8 cellular contexts compared by ENCODE assay signal in genomic region chr12:31682136-31682962, GRCh38. TPM values are rescaled to one million over a fixed set of nuclear protein-coding genes. Genes with fewer than 3 reads are reported as not detected.
A peak's percentile ranks its signal among the peaks of the same experiment; 100 is the strongest.
DNase-seq lines count a peak whose midpoint lies in the region; ATAC-seq, FAIRE-seq and TF ChIP-seq lines count a peak whose summit lies in the region.

No MANE protein-coding gene starts in this region.

- no TSS peak for BruUV-seq in HepG2 (replicated peaks; lab: Mats Ljungman, UMichigan)

- peaks cover 39% of the 10 kb centered on the region for H3K36me3 Mint-ChIP-seq in activated B cell treated with CpG ODN at 0.5 μM for 24 hours (ENCODE audit: low read depth)

- in situ Hi-C loops in HepG2 (cut with HindIII; ENCODE audit: extremely low pct_ligation_motif_present, low pct_unique_long_range_greater_than_20kb) = no loop called here

- H3K27me3 ChIP-seq in HepG2 (ENCODE audit: control insufficient read depth in 1 of 2, insufficient read depth in 2 of 2, low read length in 2 of 2) = no peaks in the 10 kb centered on the region

- peak; percentile 13 for TF ChIP-seq CTCF in activated B cell treated with CpG ODN at 0.5 μM for 24 hours (IDR thresholded peaks at IDR 0.05)
- TF ChIP-seq CTCF in HepG2 (CRISPR knock-in tag; IDR thresholded peaks at IDR 0.05) = peak; percentile 90

- CTCF ChIA-PET in activated B cell treated with CpG ODN at 0.5 μM for 24 hours (lab: Charles Lee) (interaction anchor here (0.6 to 3.4 kb wide), 15 partner anchors 20 to 630 kb away, joined by 3 to 15 read pairs (median 3); partner anchors contain the start of genes AMN1 and ETFBKMT), HepG2 (lab: Yijun Ruan, JAX; ENCODE audit: low intra/inter-chr PET ratio, low total read pairs) (interaction anchor here (1.1 to 1.6 kb wide), 5 partner anchors 29 to 630 kb away, joined by 4 to 7 read pairs (median 5); no protein-coding TSS in a partner anchor)

- ATAC-seq in HG03378 (IDR thresholded peaks at IDR 0.05; ENCODE audit: unreplicated experiment) (peak; percentile 78), activated B cell treated with CpG ODN at 0.5 μM for 24 hours (ENCODE audit: low read depth) (peak; percentile 79), HepG2 (peak; percentile 92)

- H3K4me1 ChIP-seq in HepG2 (ENCODE audit: insufficient read depth, low read length) = no peaks in the 10 kb centered on the region

- no peak for TF ChIP-seq POLR2A in HepG2 (IDR thresholded peaks at IDR 0.05; ENCODE audit: insufficient read depth in 1 of 2, low read depth in 2 of 2, low read length in 2 of 2)

- H3K4me1 Mint-ChIP-seq in activated B cell treated with CpG ODN at 0.5 μM for 24 hours = peaks cover 38% of the 10 kb centered on the region

- H3K4me2 ChIP-seq in HepG2 (ENCODE audit: low read depth, low read length) = no peak overlapping the region

- H3K27ac Mint-ChIP-seq in activated B cell treated with CpG ODN at 0.5 μM for 24 hours = peak overlapping the region; percentile 91

- H3K36me3 ChIP-seq in HepG2 (replicated peaks in 1 of 2; ENCODE audit: control insufficient read depth in 1 of 2, insufficient read depth in 2 of 2, low read length in 2 of 2) = no peaks in the 10 kb centered on the region

- H3K9me3 ChIP-seq in HepG2 (ENCODE audit: low read length) = no peaks in the 10 kb centered on the region; the same call in 1 of the 2 replicates

- H3K9me3 Mint-ChIP-seq in activated B cell treated with CpG ODN at 0.5 μM for 24 hours = peaks cover 4% of the 10 kb centered on the region

- no peaks in the 10 kb centered on the region for H3K27me3 Mint-ChIP-seq in activated B cell treated with CpG ODN at 0.5 μM for 24 hours

- no peak overlapping the region for H3K27ac ChIP-seq in HepG2 (ENCODE audit: extremely low read length, insufficient read depth, low read length)

- DNase-seq in Ammon's horn (ENCODE audit: low spot score) = peak; percentile 55
- DNase-seq in GM19238 (ENCODE audit: insufficient read length, low spot score) = peak; percentile 49
- peak; percentile 73 for DNase-seq in NCI-H345 (lab: John Stamatoyannopoulos, UW)
- DNase-seq in activated B cell treated with CpG ODN at 0.5 μM for 24 hours = peak; percentile 37
- peak; percentile 64 for DNase-seq in central memory CD4-positive, alpha-beta T cell
- peak; percentile 81 for DNase-seq in HepG2 (ENCODE audit: low spot score)
- peak; percentile 14 to 54 for DNase-seq in stimulated activated CD8-positive, alpha-beta memory T cell treated with anti-CD3 and anti-CD28 coated beads, Interleukin-15, amount 100 ng/mL, for 4 hours (ENCODE audit: low read depth in 2 of 2)

- peak; percentile 90 for FAIRE-seq in HepG2 (lab: Jason Lieb, UNC)

- WGBS in HepG2 (ENCODE audit: low lambda C conversion rate) = 26% methylated on average over 10 of the region's 10 CpGs

- no peak overlapping the region for H3K4me3 ChIP-seq in HepG2 (replicated peaks in 1 of 3; ENCODE audit: insufficient read depth in 1 of 3, low read depth in 2 of 3, low read length in 3 of 3)

- H3K79me2 ChIP-seq in HepG2 (ENCODE audit: insufficient read depth, low read length) = no peaks in the 10 kb centered on the region

- H4K20me1 ChIP-seq in HepG2 (ENCODE audit: insufficient read depth, low read length) = no peaks in the 10 kb centered on the region

- no peak for TF ChIP-seq EP300 in HepG2 (IDR thresholded peaks at IDR 0.05; ENCODE audit: low read depth in 2 of 2, low read length in 2 of 2)
- no peak for TF ChIP-seq EP300 in HepG2 (CRISPR knock-in tag; IDR thresholded peaks at IDR 0.05; ENCODE audit: borderline replicate concordance)

- peak overlapping the region; percentile 64 for H3K4me3 Mint-ChIP-seq in activated B cell treated with CpG ODN at 0.5 μM for 24 hours

- no peak overlapping the region for H3K9ac ChIP-seq in HepG2 (ENCODE audit: insufficient read depth, low read depth, low read length)

- POLR2A ChIA-PET in activated B cell treated with CpG ODN at 0.5 μM for 24 hours (lab: Charles Lee) = interaction anchor here (0.6 to 3.7 kb wide), 31 partner anchors 33 to 592 kb away, joined by 3 to 25 read pairs (median 4); partner anchors contain the start of genes AMN1 and RESF1
- POLR2A ChIA-PET in HepG2 (lab: Yijun Ruan, JAX) = no interaction called here

- intact Hi-C loops in activated B cell treated with CpG ODN at 0.5 μM for 24 hours (cut with micrococcal nuclease) (loop anchor here (1.0 to 10.0 kb wide), 11 partner anchors 23 to 630 kb away; partner anchors contain the start of genes AMN1, BICD1, ETFBKMT and RESF1), HepG2 (cut with micrococcal nuclease; ENCODE audit: unreplicated experiment) (loop anchor here (1.0 to 5.0 kb wide), 4 partner anchors 235 to 620 kb away; partner anchors contain the start of gene RESF1)

- H2AFZ ChIP-seq in HepG2 (ENCODE audit: low read length) = no peak overlapping the region

- peak; percentile 95 for TF ChIP-seq RAD21 in HepG2 (CRISPR knock-in tag; IDR thresholded peaks at IDR 0.05)

TF ChIP-seq in HepG2, 621 proteins besides CTCF, POLR2A, EP300 and RAD21 (continues in another document):
- TF ChIP-seq ZNF354B (CRISPR knock-in tag; IDR thresholded peaks at IDR 0.05) = no peak
- TF ChIP-seq FOXK2 (IDR thresholded peaks at IDR 0.05) = no peak
- no peak for TF ChIP-seq ZNF563 (CRISPR knock-in tag; IDR thresholded peaks at IDR 0.05)
- TF ChIP-seq SMAD9 (CRISPR knock-in tag; IDR thresholded peaks at IDR 0.05) = no peak
- peak; percentile 76; the same call in 1 of the 2 replicates for TF ChIP-seq TGIF2 (CRISPR knock-in tag; IDR thresholded peaks at IDR 0.05)
- no peak for TF ChIP-seq NR3C1 (CRISPR knock-in tag; IDR thresholded peaks at IDR 0.05)
- peak; percentile 57 for TF ChIP-seq SAP130 (CRISPR knock-in tag; IDR thresholded peaks at IDR 0.05; ENCODE audit: low read depth)
- TF ChIP-seq JUND (CRISPR knock-in tag; IDR thresholded peaks at IDR 0.05) = no peak
- no peak for TF ChIP-seq ISL2 (CRISPR knock-in tag; IDR thresholded peaks at IDR 0.05)
- TF ChIP-seq ZNF205 (CRISPR knock-in tag; IDR thresholded peaks at IDR 0.05) = no peak
- TF ChIP-seq ELF1 (CRISPR knock-in tag; IDR thresholded peaks at IDR 0.05) = peak; percentile 17; the same call in 1 of the 2 replicates
- no peak for TF ChIP-seq ZNF7 (CRISPR knock-in tag; IDR thresholded peaks at IDR 0.05)
- no peak for TF ChIP-seq ZNF570 (CRISPR knock-in tag; IDR thresholded peaks at IDR 0.05; ENCODE audit: borderline replicate concordance)
- no peak for TF ChIP-seq MEIS1 (CRISPR knock-in tag; IDR thresholded peaks at IDR 0.05; ENCODE audit: borderline replicate concordance)
- TF ChIP-seq ARID2 (CRISPR knock-in tag; IDR thresholded peaks at IDR 0.05; ENCODE audit: borderline replicate concordance) = no peak

RNA-seq across cellular contexts. Expression of gene ETFBKMT, which starts 22.9 kb away (rescaled TPM):
- total RNA-seq in activated B cell treated with CpG ODN at 0.5 μM for 24 hours (0.91 and 2.0 TPM in 2 replicates), HepG2 (2016; rRNA removed; fragmentation: Illumina TruSeq; extraction: Trizol) (0.93 and 1.1 TPM in 2 replicates)
- total RNA-seq in HepG2 (2016; cell fraction: cytosol; rRNA removed; fragmentation: Illumina TruSeq; extraction: Trizol; ENCODE audit: low read depth) = 0.30 and 0.44 TPM in 2 replicates
- 0.71 and 0.73 TPM in 2 replicates for total RNA-seq in HepG2 (2016; cell fraction: insoluble cytoplasmic fraction; rRNA removed; fragmentation: Illumina TruSeq; extraction: Trizol)
- 0.56 and 1.1 TPM in 2 replicates for total RNA-seq in HepG2 (2016; cell fraction: membrane; rRNA removed; fragmentation: Illumina TruSeq; extraction: Trizol)
- total RNA-seq in HepG2 (2016; cell fraction: nucleus; rRNA removed; fragmentation: Illumina TruSeq; extraction: Trizol) = 0.31 and 0.97 TPM in 2 replicates
- polyA plus RNA-seq in HepG2 (2011; rRNA removed) = 0.29 and 0.62 TPM in 2 replicates
- polyA plus RNA-seq in HepG2 (2011; cell fraction: cytosol; rRNA removed) = 0.21 and 0.33 TPM in 2 replicates
- 0.23 and 0.28 TPM in 2 replicates for polyA plus RNA-seq in HepG2 (2011; cell fraction: nucleus; rRNA removed)
- polyA plus RNA-seq in HepG2 (2012) = 0.71 and 1.0 TPM in 2 replicates
- 0.20 and 0.35 TPM in 2 replicates for polyA plus RNA-seq in HepG2 (2016; cell fraction: cytosol; fragmentation: Illumina TruSeq; extraction: Trizol; ENCODE audit: low read depth)
- 0.68 and 0.74 TPM in 2 replicates for polyA plus RNA-seq in HepG2 (2016; cell fraction: insoluble cytoplasmic fraction; fragmentation: Illumina TruSeq; extraction: Trizol; ENCODE audit: low read depth)
- 0.41 and 0.48 TPM in 2 replicates for polyA plus RNA-seq in HepG2 (2016; cell fraction: membrane; fragmentation: Illumina TruSeq; extraction: Trizol; ENCODE audit: low read depth)
- polyA plus RNA-seq in HepG2 (2016; cell fraction: nucleus; fragmentation: Illumina TruSeq; extraction: Trizol; ENCODE audit: insufficient read depth, low read depth) = 0.51 and 0.63 TPM in 2 replicates
- 0.10 and 0.19 TPM in 2 replicates for polyA minus RNA-seq in HepG2 (2011; rRNA and poly(A)+ RNA removed; ENCODE audit: low replicate concordance)
- 0.69 TPM in 1 of 2 replicates, not detected in the other for polyA minus RNA-seq in HepG2 (2011; cell fraction: cytosol; rRNA and poly(A)+ RNA removed)
- polyA minus RNA-seq in HepG2 (2011; cell fraction: nucleus; rRNA and poly(A)+ RNA removed) = 0.64 and 1.1 TPM in 2 replicates

RNA-seq across cellular contexts. Expression of gene AMN1, which starts 46.5 kb away (rescaled TPM):
- 13.7 and 15.5 TPM in 2 replicates for total RNA-seq in activated B cell treated with CpG ODN at 0.5 μM for 24 hours
- 7.5 and 11.3 TPM in 2 replicates for total RNA-seq in HepG2 (2016; rRNA removed; fragmentation: Illumina TruSeq; extraction: Trizol)
- total RNA-seq in HepG2 (2016; cell fraction: cytosol; rRNA removed; fragmentation: Illumina TruSeq; extraction: Trizol; ENCODE audit: low read depth) = 7.7 and 9.1 TPM in 2 replicates
- total RNA-seq in HepG2 (2016; cell fraction: insoluble cytoplasmic fraction; rRNA removed; fragmentation: Illumina TruSeq; extraction: Trizol) = 8.3 and 9.6 TPM in 2 replicates
- 8.9 and 9.0 TPM in 2 replicates for total RNA-seq in HepG2 (2016; cell fraction: membrane; rRNA removed; fragmentation: Illumina TruSeq; extraction: Trizol)
- 6.7 and 6.8 TPM in 2 replicates for total RNA-seq in HepG2 (2016; cell fraction: nucleus; rRNA removed; fragmentation: Illumina TruSeq; extraction: Trizol)
- 26.3 and 26.5 TPM in 2 replicates for polyA plus RNA-seq in HepG2 (2011; rRNA removed)
- polyA plus RNA-seq in HepG2 (2011; cell fraction: cytosol; rRNA removed) = 13.9 and 26.8 TPM in 2 replicates
- polyA plus RNA-seq in HepG2 (2011; cell fraction: nucleus; rRNA removed) = 10.6 and 16.4 TPM in 2 replicates
- polyA plus RNA-seq in HepG2 (2012) = 20.1 and 34.9 TPM in 2 replicates
- polyA plus RNA-seq in HepG2 (2016; cell fraction: cytosol; fragmentation: Illumina TruSeq; extraction: Trizol; ENCODE audit: low read depth) = 3.8 and 4.5 TPM in 2 replicates
- 9.2 and 10.1 TPM in 2 replicates for polyA plus RNA-seq in HepG2 (2016; cell fraction: insoluble cytoplasmic fraction; fragmentation: Illumina TruSeq; extraction: Trizol; ENCODE audit: low read depth)
- 7.3 and 8.2 TPM in 2 replicates for polyA plus RNA-seq in HepG2 (2016; cell fraction: membrane; fragmentation: Illumina TruSeq; extraction: Trizol; ENCODE audit: low read depth)
- 8.4 and 8.8 TPM in 2 replicates for polyA plus RNA-seq in HepG2 (2016; cell fraction: nucleus; fragmentation: Illumina TruSeq; extraction: Trizol; ENCODE audit: insufficient read depth, low read depth)
- polyA minus RNA-seq in HepG2 (2011; rRNA and poly(A)+ RNA removed; ENCODE audit: low replicate concordance) = 3.4 and 6.6 TPM in 2 replicates
- polyA minus RNA-seq in HepG2 (2011; cell fraction: cytosol; rRNA and poly(A)+ RNA removed) = 9.8 and 12.4 TPM in 2 replicates
- polyA minus RNA-seq in HepG2 (2011; cell fraction: nucleus; rRNA and poly(A)+ RNA removed) = 15.1 and 20.8 TPM in 2 replicates
